Comparison of ENCODE assay signal across 21 cellular contexts in genomic region chr12:104664368-104664767, GRCh38.
DNase-seq lines count a peak whose midpoint lies in the region; ATAC-seq, FAIRE-seq and TF ChIP-seq lines count a peak whose summit lies in the region.
"Had no signal": no experiment of that assay in that cellular context is flagged by ENCODE, and none has a peak within 500 bp of the region (broad histone marks: within the 10 kb centered on the region; RNA-seq: fewer than 3 reads in every experiment).

No MANE protein-coding gene starts in this region.

- no peak overlapping the region for H2AFZ ChIP-seq in DND-41 (ENCODE audit: low read depth, low read length)

- H3K4me3 Mint-ChIP-seq in CD14-positive monocyte: no peak overlapping the region
- H3K4me3 Mint-ChIP-seq in natural killer cell: no peak overlapping the region

- DNase-seq in CD14-positive monocyte (ENCODE audit: low spot score) (no peak), DND-41 (no peak), natural killer cell (no peak), stomach (no peak), ecto neural progenitor cell (ENCODE audit: low spot score) (no peak), GM19239 (ENCODE audit: insufficient read length, low spot score) (no peak), DMS79 (lab: John Stamatoyannopoulos, UW) (no peak)
- DNase-seq: ACHN, C1 segment of cervical spinal cord, Caco-2, GF-D8, GOT3, IMR-90, NCI-H1436 treated with DMSO at 0.1 percent for 48 hours, NCI-H2029, NCI-H345, NCI-H524 treated with DMSO at 0.1 percent for 48 hours, PC-3 had no signal

- H3K9me3 Mint-ChIP-seq in CD14-positive monocyte (no peaks in the 10 kb centered on the region), natural killer cell (no peaks in the 10 kb centered on the region)

- no peak overlapping the region for H3K4me2 ChIP-seq in DND-41 (ENCODE audit: insufficient read depth, low read length)

- WGBS in stomach, 5 donors: 59 to 92% (median 77%) methylated on average over 3 of the region's 3 CpGs

- H3K27me3 Mint-ChIP-seq in CD14-positive monocyte (ENCODE audit: low read depth in 3 of 3) (no peaks in the 10 kb centered on the region), natural killer cell (ENCODE audit: low read depth in 2 of 2) (no peaks in the 10 kb centered on the region)

- TF ChIP-seq CTCF in CD14-positive monocyte (IDR thresholded peaks at IDR 0.05): no peak
- no peak for TF ChIP-seq CTCF in DND-41 (IDR thresholded peaks at IDR 0.05; ENCODE audit: borderline replicate concordance, extremely low read depth, low read length, poor library complexity, severe bottlenecking)
- TF ChIP-seq CTCF in natural killer cell (IDR thresholded peaks at IDR 0.05): no peak
- no peak for TF ChIP-seq CTCF in stomach (IDR thresholded peaks at IDR 0.05)

- H3K27ac ChIP-seq in DND-41 (ENCODE audit: low read length) (peak overlapping the region; percentile 29), stomach (peak overlapping the region in 3 of 5 donors; percentile 4 to 60 (median 33))
- H3K27ac ChIP-seq: RWPE1 had no signal

- H3K9me3 ChIP-seq in DND-41 (ENCODE audit: insufficient read depth, low read length, severe bottlenecking) (no peaks in the 10 kb centered on the region), stomach (no peaks in the 10 kb centered on the region)
- H3K9me3 ChIP-seq: Caco-2 had no signal

- intact Hi-C loops in CD14-positive monocyte (cut with micrococcal nuclease) (no loop called here), natural killer cell (cut with micrococcal nuclease) (no loop called here), stomach (cut with DNase I; ENCODE audit: low total_unique reads) (no loop called here)

- no peaks in the 10 kb centered on the region for H3K27me3 ChIP-seq in DND-41 (ENCODE audit: insufficient read depth, low read length, poor library complexity)
- no peaks in the 10 kb centered on the region for H3K27me3 ChIP-seq in stomach

- no peak for FAIRE-seq in GM19239 (lab: Jason Lieb, UNC)
- FAIRE-seq: HTR-8/SVneo had no signal

- H3K9ac ChIP-seq in DND-41 (ENCODE audit: low read depth, low read length): no peak overlapping the region

- H3K36me3 Mint-ChIP-seq in CD14-positive monocyte: peaks cover 20 to 46% of the 10 kb centered on the region in 2 donors
- no peaks in the 10 kb centered on the region for H3K36me3 Mint-ChIP-seq in natural killer cell

- no peak for TF ChIP-seq EP300 in stomach (IDR thresholded peaks at IDR 0.05)

- no peak for TF ChIP-seq POLR2A in stomach (IDR thresholded peaks at IDR 0.05)

- peaks cover 55% of the 10 kb centered on the region for H3K36me3 ChIP-seq in DND-41 (ENCODE audit: insufficient read depth, low read length)
- H3K36me3 ChIP-seq in stomach: no peaks in the 10 kb centered on the region

- H3K27ac Mint-ChIP-seq in CD14-positive monocyte: peak overlapping the region in 6 of 7 donors; percentile 27 to 74 (median 44)
- H3K27ac Mint-ChIP-seq in natural killer cell: peak overlapping the region; percentile 52 to 53

- H3K4me3 ChIP-seq in DND-41 (ENCODE audit: low read depth in 1 of 2, low read length in 2 of 2) (no peak overlapping the region), stomach (no peak overlapping the region)

- peaks cover 86% of the 10 kb centered on the region for H4K20me1 ChIP-seq in DND-41 (ENCODE audit: insufficient read depth, low read length)

- ATAC-seq in DND-41 (ENCODE audit: insufficient read depth, low read depth) (no peak), natural killer cell (no peak)
- ATAC-seq: HCT116, PC-3 had no signal

- H3K4me1 ChIP-seq in DND-41 (ENCODE audit: insufficient read depth, low read length) (peaks cover 59% of the 10 kb centered on the region), stomach (peaks cover 16 to 72% (median 34%) of the 10 kb centered on the region in 4 donors)

- H3K4me1 Mint-ChIP-seq in CD14-positive monocyte: peaks cover 53% of the 10 kb centered on the region
- H3K4me1 Mint-ChIP-seq in natural killer cell: peaks cover 48 to 50% of the 10 kb centered on the region in 2 donors

- peaks cover 99% of the 10 kb centered on the region for H3K79me2 ChIP-seq in DND-41 (ENCODE audit: insufficient read depth, low read length)
